ENCODE assay signal across 8 cellular contexts in genomic region chr11:47270331-47271271, GRCh38. TPM values are rescaled to one million over a fixed set of nuclear protein-coding genes. Genes with fewer than 3 reads are reported as not detected.
DNase-seq lines count a peak whose midpoint lies in the region; ATAC-seq, FAIRE-seq and TF ChIP-seq lines count a peak whose summit lies in the region.

No MANE protein-coding gene starts in this region.

- WGBS in pancreas, 2 donors, result 2% methylated on average over 28 to 34 of the region's 34 CpGs

- H3K4me1 Mint-ChIP-seq in activated naive CD4-positive, alpha-beta T cell treated with anti-CD3 and anti-CD28 coated beads, Interleukin-2, amount 50 U/mL, for 24 hours, result peaks cover 60% of the 10 kb centered on the region
- H3K4me1 Mint-ChIP-seq in glutamatergic neuron (ENCODE audit: low read depth, unreplicated experiment), result peaks cover 35% of the 10 kb centered on the region

- H3K36me3 Mint-ChIP-seq in activated naive CD4-positive, alpha-beta T cell treated with anti-CD3 and anti-CD28 coated beads, Interleukin-2, amount 50 U/mL, for 24 hours, result peaks cover 6% of the 10 kb centered on the region
- no peaks in the 10 kb centered on the region for H3K36me3 Mint-ChIP-seq in glutamatergic neuron (ENCODE audit: unreplicated experiment)

- TF ChIP-seq CTCF in glutamatergic neuron (IDR thresholded peaks at IDR 0.05; ENCODE audit: partially characterized antibody, unreplicated experiment) (no peak), pancreas (IDR thresholded peaks at IDR 0.05) (no peak)

- in situ Hi-C loops in ACHN (cut with HindIII; ENCODE audit: low pct_ligation_motif_present, low pct_unique_long_range_greater_than_20kb, low sequenced_read_pairs), result no loop called here

- H3K4me3 Mint-ChIP-seq in activated naive CD4-positive, alpha-beta T cell treated with anti-CD3 and anti-CD28 coated beads, Interleukin-2, amount 50 U/mL, for 24 hours, result peak overlapping the region; percentile 87
- H3K4me3 Mint-ChIP-seq in glutamatergic neuron (ENCODE audit: unreplicated experiment), result peak overlapping the region; percentile 91

- no peaks in the 10 kb centered on the region for H3K9me3 ChIP-seq in pancreas

- H3K27me3 ChIP-seq in pancreas, result no peaks in the 10 kb centered on the region

- peak overlapping the region; percentile 84 to 95 (median 94) for H3K27ac ChIP-seq in pancreas

- peaks cover 13 to 15% (median 14%) of the 10 kb centered on the region in 3 donors for H3K4me1 ChIP-seq in pancreas

- peaks cover 0 to 13% (median 7%) of the 10 kb centered on the region in 3 donors for H3K36me3 ChIP-seq in pancreas

- intact Hi-C loops in pancreas (cut with DNase I), result no loop called here

- no peaks in the 10 kb centered on the region for H3K27me3 Mint-ChIP-seq in activated naive CD4-positive, alpha-beta T cell treated with anti-CD3 and anti-CD28 coated beads, Interleukin-2, amount 50 U/mL, for 24 hours
- peaks cover 11% of the 10 kb centered on the region for H3K27me3 Mint-ChIP-seq in glutamatergic neuron (ENCODE audit: unreplicated experiment)

- peak overlapping the region; percentile 81 for H3K27ac Mint-ChIP-seq in activated naive CD4-positive, alpha-beta T cell treated with anti-CD3 and anti-CD28 coated beads, Interleukin-2, amount 50 U/mL, for 24 hours
- peak overlapping the region; percentile 84 for H3K27ac Mint-ChIP-seq in glutamatergic neuron (ENCODE audit: unreplicated experiment)

- peak; percentile 60 for FAIRE-seq in GM19239 (lab: Jason Lieb, UNC)
- no peak for FAIRE-seq in pancreas (lab: Jason Lieb, UNC)

- H3K9me3 Mint-ChIP-seq in activated naive CD4-positive, alpha-beta T cell treated with anti-CD3 and anti-CD28 coated beads, Interleukin-2, amount 50 U/mL, for 24 hours, result no peaks in the 10 kb centered on the region
- peaks cover 10% of the 10 kb centered on the region for H3K9me3 Mint-ChIP-seq in glutamatergic neuron (ENCODE audit: unreplicated experiment)

- peak overlapping the region; percentile 73 to 82 (median 78) for H3K4me3 ChIP-seq in pancreas

- peak in 3 of 4 donors; percentile 8 to 19 (median 16) for ATAC-seq in pancreas
- ATAC-seq in GM19467 (IDR thresholded peaks at IDR 0.05; ENCODE audit: unreplicated experiment), result no peak
- ATAC-seq in GM21619 (IDR thresholded peaks at IDR 0.05; ENCODE audit: unreplicated experiment), result no peak

- DNase-seq in ACHN (peak; percentile 17), GM19239 (ENCODE audit: insufficient read length, low spot score) (no peak), NOMO-1 treated with DMSO at 0.1 percent for 48 hours (lab: John Stamatoyannopoulos, UW; ENCODE audit: unreplicated experiment) (peak; percentile 13), glutamatergic neuron (peak; percentile 47), pancreas (peak in 4 of 6 donors; percentile 31 to 46 (median 38))

RNA-seq across cellular contexts. Expression of gene MADD, which starts 0.7 kb away (rescaled TPM):
- total RNA-seq in glutamatergic neuron (ENCODE audit: unreplicated experiment), result 115 TPM
- 10 to 100 TPM; 15.0 to 36.9 (median 20.0) TPM for total RNA-seq in pancreas
- 10 to 100 TPM; 22.0 to 35.5 TPM for polyA plus RNA-seq in pancreas

RNA-seq across cellular contexts. Expression of gene NR1H3, which starts 12.8 kb away (rescaled TPM):
- 10.5 TPM for total RNA-seq in glutamatergic neuron (ENCODE audit: unreplicated experiment)
- 10 to 100 TPM in 5 of 6 donors, 1 to 10 TPM in 1; 8.9 to 24.0 (median 15.2) TPM for total RNA-seq in pancreas
- 10 to 100 TPM; 54.9 to 60.0 TPM for polyA plus RNA-seq in pancreas

RNA-seq across cellular contexts. Expression of gene ACP2, which starts 22.0 kb away (rescaled TPM):
- total RNA-seq in glutamatergic neuron (ENCODE audit: unreplicated experiment) (44.3 TPM), pancreas (10 to 100 TPM; 22.5 to 38.1 (median 29.7) TPM)
- polyA plus RNA-seq in pancreas, result 10 to 100 TPM; 40.4 to 53.6 TPM

RNA-seq across cellular contexts. Expression of gene DDB2, which starts 55.8 kb away (rescaled TPM):
- total RNA-seq in glutamatergic neuron (ENCODE audit: unreplicated experiment) (12.6 TPM), pancreas (10 to 100 TPM in 5 of 6 donors, 1 to 10 TPM in 1; 10.0 to 46.2 (median 20.0) TPM)
- polyA plus RNA-seq in pancreas, result 10 to 100 TPM; 31.2 to 45.9 TPM

Comparison
In these comparisons a context has a peak if more than half of its experiments do, and no peak if none do; other contexts are left out.
1. ATAC-seq: peak in pancreas (3 of 4); none in GM19467 (single experiment) and GM21619 (single experiment).